ENCODE assay signal across 10 cellular contexts in the genomic region with DNA sequence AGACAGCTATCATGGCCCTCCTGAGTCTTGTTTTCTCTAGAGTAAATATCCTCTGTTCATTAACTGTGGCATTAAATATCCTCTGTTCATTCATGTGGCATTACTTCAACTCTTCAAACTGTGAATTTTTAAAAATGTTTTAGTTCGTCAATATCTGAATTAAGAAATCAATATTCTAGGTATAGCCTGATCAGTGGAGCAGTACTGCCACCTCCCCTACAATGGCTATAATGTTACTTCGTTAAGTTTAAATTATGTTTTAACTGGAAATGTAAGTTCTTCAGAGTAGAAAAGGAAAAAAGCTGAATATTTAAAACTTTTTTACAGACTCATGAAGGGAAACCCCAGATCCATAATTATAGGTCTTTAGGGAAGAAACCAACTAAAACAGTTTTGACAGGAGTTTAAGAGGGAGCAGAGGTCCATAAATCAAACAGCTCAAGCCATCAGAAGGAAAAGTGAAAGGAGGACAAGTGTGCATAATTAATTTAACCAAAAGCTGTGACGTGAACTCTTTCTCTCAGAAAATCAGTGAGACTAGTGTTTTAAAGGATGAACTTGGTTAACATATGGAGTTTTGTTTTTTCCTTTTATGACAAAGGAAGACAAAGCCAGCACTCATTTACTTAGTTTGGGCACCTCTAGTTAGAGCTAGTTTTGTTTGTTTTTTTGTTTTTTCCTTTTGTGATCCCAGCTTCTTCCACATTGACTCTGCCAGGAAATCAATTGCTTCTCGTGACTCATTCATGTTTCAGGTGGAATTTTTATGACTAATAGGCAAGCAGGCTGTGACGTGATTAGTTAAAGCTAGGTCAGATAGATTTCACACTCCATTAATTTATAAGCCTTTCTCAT. TPM values are rescaled to one million over a fixed set of nuclear protein-coding genes. Genes with fewer than 3 reads are reported as not detected.
DNase-seq lines count a peak whose midpoint lies in the region; ATAC-seq and TF ChIP-seq lines count a peak whose summit lies in the region.
"Had no signal": no experiment of that assay in that cellular context is flagged by ENCODE, and none has a peak within 500 bp of the region (broad histone marks: within the 10 kb centered on the region; RNA-seq: fewer than 3 reads in every experiment).

No MANE protein-coding gene starts in this region.

- H4K20me1 ChIP-seq in fibroblast of lung (ENCODE audit: control insufficient read depth, extremely low read depth, insufficient read depth, low read length) (no peaks in the 10 kb centered on the region), smooth muscle cell (ENCODE audit: low read depth) (no peaks in the 10 kb centered on the region)

- peak overlapping the region in 3 of 4 donors; percentile 0 to 55 (median 25) for H3K27ac ChIP-seq in Peyer's patch
- peak overlapping the region; percentile 59 for H3K27ac ChIP-seq in fibroblast of lung (ENCODE audit: insufficient read depth, low read length)
- peak overlapping the region; percentile 65 for H3K27ac ChIP-seq in smooth muscle cell (ENCODE audit: low read depth)
- H3K27ac ChIP-seq: C4-2B had no signal

- no peaks in the 10 kb centered on the region for H3K9me3 Mint-ChIP-seq in activated CD4-positive, alpha-beta T cell treated with anti-CD3 and anti-CD28 coated beads, Interleukin-2, amount 10 ng/mL, durations not matched to agents 24 days and 14 days

- H3K9ac ChIP-seq in fibroblast of lung (ENCODE audit: insufficient read depth, low read length) = no peak overlapping the region
- peak overlapping the region; percentile 54 for H3K9ac ChIP-seq in smooth muscle cell (ENCODE audit: low read depth)

- ATAC-seq in HG03108 (IDR thresholded peaks at IDR 0.05; ENCODE audit: unreplicated experiment) = no peak

- H2AFZ ChIP-seq in fibroblast of lung (ENCODE audit: low read length) (no peak overlapping the region), smooth muscle cell (ENCODE audit: low read depth) (no peak overlapping the region)

- H3K36me3 ChIP-seq in Peyer's patch = no peaks in the 10 kb centered on the region
- no peaks in the 10 kb centered on the region for H3K36me3 ChIP-seq in fibroblast of lung (ENCODE audit: control insufficient read depth, insufficient read depth, low read length)
- no peaks in the 10 kb centered on the region for H3K36me3 ChIP-seq in smooth muscle cell (ENCODE audit: low read depth)
- H3K36me3 ChIP-seq in BE2C = no peaks in the 10 kb centered on the region

- intact Hi-C loops in activated CD4-positive, alpha-beta T cell treated with anti-CD3 and anti-CD28 coated beads, Interleukin-2, amount 10 ng/mL, durations not matched to agents 24 days and 14 days (cut with micrococcal nuclease) = loop anchor here (1.0 to 10.0 kb wide), 3 partner anchors 34 to 143 kb away; no protein-coding TSS in a partner anchor

- no peak for TF ChIP-seq POLR2A in Peyer's patch (IDR thresholded peaks at IDR 0.05)

- peaks cover 38% of the 10 kb centered on the region for H3K36me3 Mint-ChIP-seq in activated CD4-positive, alpha-beta T cell treated with anti-CD3 and anti-CD28 coated beads, Interleukin-2, amount 10 ng/mL, durations not matched to agents 24 days and 14 days (ENCODE audit: low read depth)

- H3K9me3 ChIP-seq in Peyer's patch = no peaks in the 10 kb centered on the region
- H3K9me3 ChIP-seq in fibroblast of lung (ENCODE audit: control insufficient read depth, insufficient read depth, low read depth, low read length) = no peaks in the 10 kb centered on the region
- no peaks in the 10 kb centered on the region for H3K9me3 ChIP-seq in smooth muscle cell (replicated peaks; ENCODE audit: low read depth)
- no peaks in the 10 kb centered on the region for H3K9me3 ChIP-seq in BE2C

- no peaks in the 10 kb centered on the region for H3K4me1 ChIP-seq in Peyer's patch
- peaks cover 2% of the 10 kb centered on the region for H3K4me1 ChIP-seq in fibroblast of lung (ENCODE audit: control insufficient read depth, extremely low read depth, insufficient read depth, low read length)
- no peaks in the 10 kb centered on the region for H3K4me1 ChIP-seq in smooth muscle cell (ENCODE audit: low read depth)
- H3K4me1 ChIP-seq in BE2C = no peaks in the 10 kb centered on the region

- TF ChIP-seq CTCF in Peyer's patch (IDR thresholded peaks at IDR 0.05) = no peak
- TF ChIP-seq CTCF in fibroblast of lung (conservative IDR thresholded peaks at IDR 0.05 in 1 of 2, IDR thresholded peaks at IDR 0.05 in 1 of 2; ENCODE audit: low read depth in 1 of 2, low read length in 2 of 2) = no peak
- TF ChIP-seq CTCF in smooth muscle cell (IDR thresholded peaks at IDR 0.05; ENCODE audit: borderline replicate concordance, insufficient read depth, poor library complexity, severe bottlenecking) = no peak
- no peak for TF ChIP-seq CTCF in BE2C (IDR thresholded peaks at IDR 0.05; ENCODE audit: low read depth, low read length)

- H3K4me3 ChIP-seq in Peyer's patch (no peak overlapping the region), fibroblast of lung (replicated peaks in 1 of 4; ENCODE audit: control extremely low read depth in 1 of 4, insufficient read depth in 1 of 4, low read depth in 3 of 4, low read length in 4 of 4) (peak overlapping the region in 1 of 4 experiments; percentile 29), smooth muscle cell (no peak overlapping the region), BE2C (ENCODE audit: low read depth, low read length) (no peak overlapping the region)

- no peak for DNase-seq in activated CD4-positive, alpha-beta T cell treated with anti-CD3 and anti-CD28 coated beads, Interleukin-2, amount 10 ng/mL, durations not matched to agents 24 days and 14 days
- DNase-seq in activated CD4-positive, alpha-beta T cell treated with anti-CD3 and anti-CD28 coated beads for 4 hours = no peak
- DNase-seq in Peyer's patch (no peak), fibroblast of lung (ENCODE audit: low read depth in 2 of 2) (peak; percentile 84 to 94), smooth muscle cell (lab: John Stamatoyannopoulos, UW; ENCODE audit: unreplicated experiment) (no peak), BE2C (no peak), activated gamma-delta T cell (lab: John Stamatoyannopoulos, UW) (no peak)
- DNase-seq: NCI-H1048 had no signal

- H3K27me3 Mint-ChIP-seq in activated CD4-positive, alpha-beta T cell treated with anti-CD3 and anti-CD28 coated beads, Interleukin-2, amount 10 ng/mL, durations not matched to agents 24 days and 14 days = no peaks in the 10 kb centered on the region

- H3K27me3 ChIP-seq in Peyer's patch (no peaks in the 10 kb centered on the region), fibroblast of lung (ENCODE audit: control insufficient read depth, insufficient read depth, low read length) (no peaks in the 10 kb centered on the region), smooth muscle cell (ENCODE audit: low read depth) (no peaks in the 10 kb centered on the region), BE2C (no peaks in the 10 kb centered on the region)

- no peaks in the 10 kb centered on the region for H3K79me2 ChIP-seq in fibroblast of lung (ENCODE audit: control insufficient read depth, insufficient read depth, low read length)
- H3K79me2 ChIP-seq in smooth muscle cell (ENCODE audit: low read depth) = no peaks in the 10 kb centered on the region

- H3K27ac Mint-ChIP-seq in activated CD4-positive, alpha-beta T cell treated with anti-CD3 and anti-CD28 coated beads, Interleukin-2, amount 10 ng/mL, durations not matched to agents 24 days and 14 days = peak overlapping the region; percentile 61

- H3K4me3 Mint-ChIP-seq in activated CD4-positive, alpha-beta T cell treated with anti-CD3 and anti-CD28 coated beads, Interleukin-2, amount 10 ng/mL, durations not matched to agents 24 days and 14 days = peak overlapping the region; percentile 0

- WGBS in smooth muscle cell (ENCODE audit: low lambda C conversion rate) = 69% methylated on average over 5 of the region's 5 CpGs

- peaks cover 20% of the 10 kb centered on the region for H3K4me1 Mint-ChIP-seq in activated CD4-positive, alpha-beta T cell treated with anti-CD3 and anti-CD28 coated beads, Interleukin-2, amount 10 ng/mL, durations not matched to agents 24 days and 14 days

- no peaks in the 10 kb centered on the region for H3F3A ChIP-seq in smooth muscle cell (ENCODE audit: low read depth)

- H3K4me2 ChIP-seq in fibroblast of lung (ENCODE audit: extremely low read depth, insufficient read depth, low read length) = peak overlapping the region; percentile 72
- H3K4me2 ChIP-seq in smooth muscle cell = peak overlapping the region; percentile 0

RNA-seq across cellular contexts. Expression of a gene that starts 44.9 kb away (rescaled TPM):
- total RNA-seq in activated CD4-positive, alpha-beta T cell treated with anti-CD3 and anti-CD28 coated beads, Interleukin-2, amount 10 ng/mL, durations not matched to agents 24 days and 14 days = 97.8 TPM in 2 replicates
- 10 to 100 TPM; 45.4 to 74.1 (median 52.7) TPM for total RNA-seq in Peyer's patch
- total RNA-seq in fibroblast of lung = 21.0 and 27.5 TPM in 2 replicates
- polyA plus RNA-seq in fibroblast of lung = 17.8 and 32.0 TPM in 2 replicates
- polyA plus RNA-seq in fibroblast of lung (2012) = 11.4 and 19.5 TPM in 2 replicates
- 1.1 and 5.9 TPM in 2 replicates for polyA minus RNA-seq in fibroblast of lung (ENCODE audit: low replicate concordance)
- 29.5 and 39.3 TPM in 2 replicates for total RNA-seq in smooth muscle cell
- polyA plus RNA-seq in smooth muscle cell = 11.7 and 14.4 TPM in 2 replicates
- polyA plus RNA-seq in BE2C (2012; ENCODE audit: insufficient read depth, insufficient read length, low read depth) = 11.3 TPM

Comparison
In these comparisons a context has a peak if more than half of its experiments do, and no peak if none do; other contexts are left out.
1. DNase-seq: peak in fibroblast of lung (2 of 2); none in activated CD4-positive, alpha-beta T cell treated with anti-CD3 and anti-CD28 coated beads, Interleukin-2, amount 10 ng/mL, durations not matched to agents 24 days and 14 days (single experiment), activated CD4-positive, alpha-beta T cell treated with anti-CD3 and anti-CD28 coated beads for 4 hours (0 of 2), Peyer's patch (0 of 3), smooth muscle cell (single experiment), BE2C (single experiment) and activated gamma-delta T cell (single experiment).
2. Peak in every context shown above with its lines, with median percentiles within 50 percentile points of each other: H3K27ac ChIP-seq.